In genomic region chr11:46121328-46121723, GRCh38 we compare ENCODE assay signal across 8 cellular contexts. TPM values are rescaled to one million over a fixed set of nuclear protein-coding genes. Genes with fewer than 3 reads are reported as not detected.
DNase-seq lines count a peak whose midpoint lies in the region; ATAC-seq and TF ChIP-seq lines count a peak whose summit lies in the region.

Gene PHF21A (minus strand): TSS chr11:46121454. CDS start chr11:46084219, 37,235 bp downstream.

- no peaks in the 10 kb centered on the region for H3K9me2 ChIP-seq in hepatocyte (replicated peaks; ENCODE audit: insufficient read depth)

- 0% methylated on average over 1 of the region's 49 CpGs for WGBS in hepatocyte (ENCODE audit: low lambda C conversion rate, missing lambda C conversion rate)

- ATAC-seq in HG02798 (IDR thresholded peaks at IDR 0.05; ENCODE audit: poor library complexity, unreplicated experiment) (peak; percentile 61), sciatic nerve (peak; percentile 91)

- DNase-seq in GM13976 (ENCODE audit: low spot score) (peak; percentile 88), NCI-H1694 (lab: John Stamatoyannopoulos, UW) (peak; percentile 39), anterior cingulate cortex (lab: John Stamatoyannopoulos, UW) (peak in 56 of 58 donors; percentile 50 to 95 (median 84)), hepatocyte (ENCODE audit: low spot score) (peak; percentile 95), sciatic nerve (ENCODE audit: low spot score) (peak; percentile 93), cortex of kidney (lab: John Stamatoyannopoulos, UW) (no peak)

- H3K4me3 ChIP-seq in hepatocyte, result peak within 1 kb of the TSS; percentile 54

- no peaks in the 10 kb centered on the region for H3K27me3 ChIP-seq in hepatocyte

- H3K4me1 ChIP-seq in hepatocyte (ENCODE audit: insufficient read depth), result peaks cover 25% of the 10 kb centered on the region

- peak within 1 kb of the TSS; percentile 83 for H3K4me2 ChIP-seq in hepatocyte

- peak within 1 kb of the TSS; percentile 96 for H3K27ac ChIP-seq in hepatocyte

- no peaks in the 10 kb centered on the region for H3K9me3 ChIP-seq in hepatocyte (ENCODE audit: low read depth)

- intact Hi-C loops in T-helper 2 cell treated with Interferon-gamma antibody and Interleukin-4, amounts not matched to agents 100 ng/mL and 5 ng/mL, for 36 hours (cut with micrococcal nuclease), result loop anchor here (1.0 to 10.0 kb wide), 5 partner anchors 8 to 317 kb away; partner anchors contain the start of gene SLC35C1
- intact Hi-C loops in sciatic nerve (cut with DNase I), result no loop called here

- H2AFZ ChIP-seq in hepatocyte, result peak within 1 kb of the TSS; percentile 73

- H3K36me3 ChIP-seq in hepatocyte (replicated peaks; ENCODE audit: insufficient read depth, low read depth), result no peaks in the 10 kb centered on the region

- H4K20me1 ChIP-seq in hepatocyte (ENCODE audit: insufficient read depth, poor library complexity, severe bottlenecking), result peaks cover 15% of the 10 kb centered on the region

- H3K79me2 ChIP-seq in hepatocyte, result peaks cover 34% of the 10 kb centered on the region

- no peak for TF ChIP-seq CTCF in GM13976 (IDR thresholded peaks at IDR 0.05; ENCODE audit: borderline replicate concordance, control extremely low read depth, extremely low read depth, insufficient read depth, missing control alignments)
- TF ChIP-seq CTCF in hepatocyte (IDR thresholded peaks at IDR 0.05; ENCODE audit: poor library complexity), result no peak

- in situ Hi-C loops in GM13976 (cut with MboI; ENCODE audit: low sequenced_read_pairs, unreplicated experiment), result no loop called here

RNA-seq across cellular contexts. Expression of gene PHF21A, which starts in this region (rescaled TPM):
- total RNA-seq in T-helper 2 cell treated with Interferon-gamma antibody and Interleukin-4, amounts not matched to agents 100 ng/mL and 5 ng/mL, for 36 hours, result 27.1 and 32.2 TPM in 2 replicates
- total RNA-seq in hepatocyte (27.7 and 30.4 TPM in 2 replicates), sciatic nerve (82.2 TPM)
- 20.5 and 24.6 TPM in 2 replicates for polyA plus RNA-seq in hepatocyte
